ENCODE assay signal across 23 cellular contexts in genomic region chr14:74967618-74968017, GRCh38. TPM values are rescaled to one million over a fixed set of nuclear protein-coding genes. Genes with fewer than 3 reads are reported as not detected.
DNase-seq lines count a peak whose midpoint lies in the region; ATAC-seq and FAIRE-seq lines count a peak whose summit lies in the region.
"Had no signal": no experiment of that assay in that cellular context is flagged by ENCODE, and none has a peak within 500 bp of the region (broad histone marks: within the 10 kb centered on the region; RNA-seq: fewer than 3 reads in every experiment).

No MANE protein-coding gene starts in this region.

- peak; percentile 83 for FAIRE-seq in HTR-8/SVneo (lab: Jason Lieb, UNC)
- FAIRE-seq: A549, D721Med, GM12878, GM19239, H54 had no signal

- ATAC-seq in GM19395 (IDR thresholded peaks at IDR 0.05; ENCODE audit: unreplicated experiment): no peak
- ATAC-seq: A549, GM12878 had no signal

- no peak for DNase-seq in HTR-8/SVneo (ENCODE audit: insufficient read length, low spot score)
- peak; percentile 44 for DNase-seq in SK-N-DZ (ENCODE audit: low spot score)
- peak; percentile 7 for DNase-seq in islet precursor cell
- DNase-seq in NCI-H748 treated with DMSO at 0.1 percent for 48 hours (lab: John Stamatoyannopoulos, UW): no peak
- no peak for DNase-seq in NCI-H1930 (lab: John Stamatoyannopoulos, UW)
- DNase-seq: 8988T; ACHN; AML-193; BE2C; CD4-positive, alpha-beta T cell; CD8-positive, alpha-beta memory T cell; DMS 273 treated with DMSO at 0.1 percent for 48 hours; DMS79; EL; GDM1; GOT3 had no signal

RNA-seq across cellular contexts. Expression of gene PGF, which starts 12.2 kb away (rescaled TPM):
- 41.3 and 45.9 TPM in 2 replicates for polyA plus RNA-seq in SK-N-DZ (2014; cell fraction: cytosol; rRNA removed)
- polyA plus RNA-seq in SK-N-DZ (2014; cell fraction: nucleus; rRNA removed): 19.9 and 28.4 TPM in 2 replicates
- polyA plus RNA-seq: CD14-positive monocyte; CD8-positive, alpha-beta memory T cell had no signal

RNA-seq across cellular contexts. Expression of gene EIF2B2, which starts 35.1 kb away (rescaled TPM):
- polyA plus RNA-seq in SK-N-DZ (2014; cell fraction: cytosol; rRNA removed): 49.7 and 57.3 TPM in 2 replicates
- polyA plus RNA-seq in SK-N-DZ (2014; cell fraction: nucleus; rRNA removed): 47.3 and 55.5 TPM in 2 replicates

RNA-seq across cellular contexts. Expression of gene RPS6KL1, which starts 44.6 kb away (rescaled TPM):
- polyA plus RNA-seq in SK-N-DZ (2014; cell fraction: cytosol; rRNA removed): 19.0 and 27.3 TPM in 2 replicates
- 72.4 and 86.5 TPM in 2 replicates for polyA plus RNA-seq in SK-N-DZ (2014; cell fraction: nucleus; rRNA removed)
- polyA plus RNA-seq: CD14-positive monocyte; CD8-positive, alpha-beta memory T cell had no signal

Comparison
In these comparisons a context has a peak if more than half of its experiments do, and no peak if none do; other contexts are left out.
1. DNase-seq: peak in SK-N-DZ (single experiment) and islet precursor cell (single experiment); none in HTR-8/SVneo (single experiment), NCI-H748 treated with DMSO at 0.1 percent for 48 hours (single experiment) and NCI-H1930 (0 of 2).